ENCODE assay signal across 1 cellular context in the genomic region with DNA sequence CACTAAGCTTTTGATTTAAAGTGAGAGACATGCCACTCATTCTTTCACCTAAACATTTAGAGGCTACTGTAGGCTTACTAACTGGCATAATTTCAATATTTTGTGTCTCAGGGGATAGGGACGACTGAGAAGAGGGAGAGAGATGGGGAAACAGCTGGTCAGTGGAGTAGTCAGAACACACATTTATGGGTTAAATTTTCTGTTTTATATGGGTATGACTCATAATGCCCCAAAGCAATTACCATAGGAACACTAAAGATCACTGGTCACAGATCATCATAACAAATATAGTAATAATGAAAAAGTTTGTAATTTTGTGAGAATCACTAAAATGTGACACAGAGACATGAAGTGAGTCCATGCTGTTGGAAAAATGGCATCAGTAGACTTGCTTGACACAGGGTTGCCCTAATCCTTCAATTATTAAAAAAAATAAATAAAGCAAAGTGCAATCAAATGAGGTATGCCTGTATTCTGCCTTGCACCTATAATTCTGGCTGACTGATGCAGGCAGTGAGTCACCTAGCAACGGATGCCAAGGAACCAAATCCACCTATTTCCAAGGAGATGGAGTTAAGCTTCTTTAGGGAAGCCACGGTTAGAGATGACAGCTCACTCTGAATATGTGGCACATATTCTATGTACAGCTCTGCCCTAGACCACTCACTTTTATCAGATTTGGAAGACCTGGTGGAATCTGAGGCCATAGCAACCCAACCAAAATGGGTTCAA.
TF ChIP-seq lines count a peak whose summit lies in the region.

No MANE protein-coding gene starts in this region.

TF ChIP-seq in GM12878, 131 proteins besides CTCF, POLR2A, EP300 and RAD21 (continued from another document):
- TF ChIP-seq, protein P1, sequence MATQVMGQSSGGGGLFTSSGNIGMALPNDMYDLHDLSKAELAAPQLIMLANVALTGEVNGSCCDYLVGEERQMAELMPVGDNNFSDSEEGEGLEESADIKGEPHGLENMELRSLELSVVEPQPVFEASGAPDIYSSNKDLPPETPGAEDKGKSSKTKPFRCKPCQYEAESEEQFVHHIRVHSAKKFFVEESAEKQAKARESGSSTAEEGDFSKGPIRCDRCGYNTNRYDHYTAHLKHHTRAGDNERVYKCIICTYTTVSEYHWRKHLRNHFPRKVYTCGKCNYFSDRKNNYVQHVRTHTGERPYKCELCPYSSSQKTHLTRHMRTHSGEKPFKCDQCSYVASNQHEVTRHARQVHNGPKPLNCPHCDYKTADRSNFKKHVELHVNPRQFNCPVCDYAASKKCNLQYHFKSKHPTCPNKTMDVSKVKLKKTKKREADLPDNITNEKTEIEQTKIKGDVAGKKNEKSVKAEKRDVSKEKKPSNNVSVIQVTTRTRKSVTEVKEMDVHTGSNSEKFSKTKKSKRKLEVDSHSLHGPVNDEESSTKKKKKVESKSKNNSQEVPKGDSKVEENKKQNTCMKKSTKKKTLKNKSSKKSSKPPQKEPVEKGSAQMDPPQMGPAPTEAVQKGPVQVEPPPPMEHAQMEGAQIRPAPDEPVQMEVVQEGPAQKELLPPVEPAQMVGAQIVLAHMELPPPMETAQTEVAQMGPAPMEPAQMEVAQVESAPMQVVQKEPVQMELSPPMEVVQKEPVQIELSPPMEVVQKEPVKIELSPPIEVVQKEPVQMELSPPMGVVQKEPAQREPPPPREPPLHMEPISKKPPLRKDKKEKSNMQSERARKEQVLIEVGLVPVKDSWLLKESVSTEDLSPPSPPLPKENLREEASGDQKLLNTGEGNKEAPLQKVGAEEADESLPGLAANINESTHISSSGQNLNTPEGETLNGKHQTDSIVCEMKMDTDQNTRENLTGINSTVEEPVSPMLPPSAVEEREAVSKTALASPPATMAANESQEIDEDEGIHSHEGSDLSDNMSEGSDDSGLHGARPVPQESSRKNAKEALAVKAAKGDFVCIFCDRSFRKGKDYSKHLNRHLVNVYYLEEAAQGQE (IDR thresholded peaks at IDR 0.05; ENCODE audit: low read depth, low read length), result no peak
- no peak for TF ChIP-seq KAT2A (conservative IDR thresholded peaks at IDR 0.05; ENCODE audit: control insufficient read depth, low read depth, low read length)
- TF ChIP-seq HCFC1 (IDR thresholded peaks at IDR 0.05; ENCODE audit: low read length), result no peak
- TF ChIP-seq, protein P2, sequence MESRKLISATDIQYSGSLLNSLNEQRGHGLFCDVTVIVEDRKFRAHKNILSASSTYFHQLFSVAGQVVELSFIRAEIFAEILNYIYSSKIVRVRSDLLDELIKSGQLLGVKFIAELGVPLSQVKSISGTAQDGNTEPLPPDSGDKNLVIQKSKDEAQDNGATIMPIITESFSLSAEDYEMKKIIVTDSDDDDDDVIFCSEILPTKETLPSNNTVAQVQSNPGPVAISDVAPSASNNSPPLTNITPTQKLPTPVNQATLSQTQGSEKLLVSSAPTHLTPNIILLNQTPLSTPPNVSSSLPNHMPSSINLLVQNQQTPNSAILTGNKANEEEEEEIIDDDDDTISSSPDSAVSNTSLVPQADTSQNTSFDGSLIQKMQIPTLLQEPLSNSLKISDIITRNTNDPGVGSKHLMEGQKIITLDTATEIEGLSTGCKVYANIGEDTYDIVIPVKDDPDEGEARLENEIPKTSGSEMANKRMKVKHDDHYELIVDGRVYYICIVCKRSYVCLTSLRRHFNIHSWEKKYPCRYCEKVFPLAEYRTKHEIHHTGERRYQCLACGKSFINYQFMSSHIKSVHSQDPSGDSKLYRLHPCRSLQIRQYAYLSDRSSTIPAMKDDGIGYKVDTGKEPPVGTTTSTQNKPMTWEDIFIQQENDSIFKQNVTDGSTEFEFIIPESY (IDR thresholded peaks at IDR 0.05), result no peak
- no peak for TF ChIP-seq SMAD1 (IDR thresholded peaks at IDR 0.05; ENCODE audit: low read depth, partially characterized antibody)
- no peak for TF ChIP-seq NRF1 (conservative IDR thresholded peaks at IDR 0.05; ENCODE audit: low read depth, low read length)
- no peak for TF ChIP-seq ZNF24 (IDR thresholded peaks at IDR 0.05)
TF ChIP-seq in GM12878: peak in this region for 0.
